8 cellular contexts compared by ENCODE assay signal in genomic region chr16:85316321-85316919, GRCh38.
DNase-seq lines count a peak whose midpoint lies in the region; ATAC-seq, FAIRE-seq and TF ChIP-seq lines count a peak whose summit lies in the region.

No MANE protein-coding gene starts in this region.

- TF ChIP-seq POLR2A in K562 (conservative IDR thresholded peaks at IDR 0.05) = no peak
- TF ChIP-seq POLR2A in GM18505 (IDR thresholded peaks at IDR 0.05; ENCODE audit: borderline replicate concordance, extremely low read depth, insufficient read depth, insufficient read length) = no peak

- BruUV-seq in K562 (replicated peaks; lab: Mats Ljungman, UMichigan) = no TSS peak

- no peak overlapping the region for H3K9ac ChIP-seq in DND-41 (ENCODE audit: low read depth, low read length)
- H3K9ac ChIP-seq in K562 (ENCODE audit: insufficient read depth in 1 of 2, low read depth in 2 of 2, low read length in 2 of 2) = peak overlapping the region in 1 of 2 experiments; percentile 59; a peak in 1 of 4 replicates

- H3K4me3 ChIP-seq in DND-41 (ENCODE audit: low read depth in 1 of 2, low read length in 2 of 2) (no peak overlapping the region), SJCRH30 (no peak overlapping the region), K562 (no peak overlapping the region)

- H3K79me2 ChIP-seq in DND-41 (ENCODE audit: insufficient read depth, low read length) (no peaks in the 10 kb centered on the region), K562 (ENCODE audit: control insufficient read depth, insufficient read depth, low read length) (peaks cover 7% of the 10 kb centered on the region; the same call in 2 of the 3 replicates)

- TF ChIP-seq RAD21 in K562 (CRISPR knock-in tag; conservative IDR thresholded peaks at IDR 0.05 in 1 of 2, IDR thresholded peaks at IDR 0.05 in 1 of 2) = peak; percentile 85 to 94

- WGBS in K562 (ENCODE audit: insufficient coverage, low coverage, missing lambda C conversion rate) = 25% methylated on average over 19 of the region's 19 CpGs

- POLR2A ChIA-PET in K562 (lab: Yijun Ruan, JAX) = interaction anchor here (1.0 kb wide), 1 partner anchor 8 kb away, joined by 4 read pairs; no protein-coding TSS in a partner anchor

- no peaks in the 10 kb centered on the region for H3K9me3 ChIP-seq in DND-41 (ENCODE audit: insufficient read depth, low read length, severe bottlenecking)
- no peaks in the 10 kb centered on the region for H3K9me3 ChIP-seq in SJCRH30 (replicated peaks)
- H3K9me3 ChIP-seq in K562 (replicated peaks; ENCODE audit: control insufficient read depth, insufficient read depth, low read depth, low read length) = no peaks in the 10 kb centered on the region

- TF ChIP-seq CTCF in DND-41 (IDR thresholded peaks at IDR 0.05; ENCODE audit: borderline replicate concordance, extremely low read depth, low read length, poor library complexity, severe bottlenecking) = peak; percentile 85
- peak; percentile 95 to 99 (median 98) for TF ChIP-seq CTCF in K562 (IDR thresholded peaks at IDR 0.05 in 2 of 3, conservative IDR thresholded peaks at IDR 0.05 in 1 of 3; ENCODE audit: insufficient read depth in 2 of 3, low read depth in 1 of 3, low read length in 3 of 3)

- H3K4me2 ChIP-seq in DND-41 (ENCODE audit: insufficient read depth, low read length) (no peak overlapping the region), K562 (ENCODE audit: insufficient read depth, low read length) (peak overlapping the region; percentile 62; the same call in 1 of the 2 replicates)

- intact Hi-C loops in K562 (cut with micrococcal nuclease) = loop anchor here (2.0 to 5.0 kb wide), 2 partner anchors 14 to 76 kb away; no protein-coding TSS in a partner anchor

- H3K27me3 ChIP-seq in DND-41 (ENCODE audit: insufficient read depth, low read length, poor library complexity) = no peaks in the 10 kb centered on the region
- no peaks in the 10 kb centered on the region for H3K27me3 ChIP-seq in SJCRH30
- no peaks in the 10 kb centered on the region for H3K27me3 ChIP-seq in K562 (ENCODE audit: control insufficient read depth in 2 of 2, insufficient read depth in 2 of 2, low read length in 2 of 2)

- peak; percentile 57 for DNase-seq in DND-41
- peak; percentile 97 for DNase-seq in HuH-7 (ENCODE audit: low spot score)
- peak; percentile 43 to 65 for DNase-seq in SJCRH30
- peak; percentile 92 to 97 (median 96) for DNase-seq in K562 (ENCODE audit: extremely low read depth in 1 of 4, low spot score in 3 of 4)
- DNase-seq in islet precursor cell = peak; percentile 90
- DNase-seq in stimulated activated CD4-positive, alpha-beta T cell treated with anti-CD3 and anti-CD28 coated beads, Interleukin-4, amount 100 ng/mL, for 48 hours (ENCODE audit: low read depth in 2 of 2) = peak; percentile 46 to 50

- H2AFZ ChIP-seq in DND-41 (ENCODE audit: low read depth, low read length) (no peak overlapping the region), K562 (ENCODE audit: low read depth, low read length) (peak overlapping the region; percentile 54; the same call in 1 of the 2 replicates)

- in situ Hi-C loops in K562 (cut with MboI) = no loop called here

- peaks cover 3% of the 10 kb centered on the region; the same call in 1 of the 2 replicates for H4K20me1 ChIP-seq in DND-41 (ENCODE audit: insufficient read depth, low read length)
- H4K20me1 ChIP-seq in K562 (replicated peaks; ENCODE audit: control insufficient read depth, insufficient read depth, low read length) = no peaks in the 10 kb centered on the region; the same call in 1 of the 2 replicates

- H3K27ac ChIP-seq in DND-41 (ENCODE audit: low read length) = no peak overlapping the region
- H3K27ac ChIP-seq in SJCRH30 = no peak overlapping the region
- no peak overlapping the region for H3K27ac ChIP-seq in K562 (ENCODE audit: extremely low read depth, low read depth, low read length)

- H3K9me1 ChIP-seq in K562 (ENCODE audit: control insufficient read depth, insufficient read depth, low read length) = no peaks in the 10 kb centered on the region

- FAIRE-seq in K562 (lab: Jason Lieb, UNC) = peak; percentile 99

- peak; percentile 12; the same call in 1 of the 2 replicates for TF ChIP-seq EP300 in K562 (IDR thresholded peaks at IDR 0.05; ENCODE audit: low read length)

- H3K36me3 ChIP-seq in DND-41 (ENCODE audit: insufficient read depth, low read length) (no peaks in the 10 kb centered on the region), SJCRH30 (no peaks in the 10 kb centered on the region), K562 (ENCODE audit: control insufficient read depth, insufficient read depth, low read length) (no peaks in the 10 kb centered on the region)

- H3K4me1 ChIP-seq in DND-41 (ENCODE audit: insufficient read depth, low read length) (no peaks in the 10 kb centered on the region), SJCRH30 (peaks cover 35% of the 10 kb centered on the region), K562 (replicated peaks in 1 of 2; ENCODE audit: control insufficient read depth in 2 of 2, insufficient read depth in 2 of 2, low read length in 2 of 2) (peaks cover 30 to 77% of the 10 kb centered on the region in 2 experiments)

- CTCF ChIA-PET in K562 (lab: Yijun Ruan, JAX; ENCODE audit: low intra/inter-chr PET ratio) = interaction anchor here (0.6 kb wide), 1 partner anchor 63 kb away, joined by 5 read pairs; no protein-coding TSS in a partner anchor

- ATAC-seq in DND-41 (ENCODE audit: insufficient read depth, low read depth) (peak; percentile 89), K562 (peak; percentile 98), GM18505 (IDR thresholded peaks at IDR 0.05; ENCODE audit: unreplicated experiment) (no peak), GM18909 (IDR thresholded peaks at IDR 0.05; ENCODE audit: poor library complexity, unreplicated experiment) (no peak)

TF ChIP-seq in K562, 482 proteins besides CTCF, POLR2A, EP300 and RAD21 (continues in another document):
- TF ChIP-seq HEY1 (CRISPR knock-in tag; IDR thresholded peaks at IDR 0.05; ENCODE audit: borderline replicate concordance) (no peak), ILF3 (IDR thresholded peaks at IDR 0.05; ENCODE audit: borderline replicate concordance) (no peak), ADNP (tag; IDR thresholded peaks at IDR 0.05) (no peak), LCOR (CRISPR knock-in tag; IDR thresholded peaks at IDR 0.05) (no peak), ZNF717 (CRISPR knock-in tag; IDR thresholded peaks at IDR 0.05) (no peak), CAMTA2 (CRISPR knock-in tag; conservative IDR thresholded peaks at IDR 0.05) (no peak), CTCFL (IDR thresholded peaks at IDR 0.05; ENCODE audit: borderline replicate concordance, insufficient read depth, low read depth, low read length, poor library complexity, severe bottlenecking) (peak; percentile 69), CBX8 (IDR thresholded peaks at IDR 0.05; ENCODE audit: borderline replicate concordance, extremely low read depth, low read depth, low read length, poor library complexity, severe bottlenecking) (no peak), FOXP1 (CRISPR knock-in tag; IDR thresholded peaks at IDR 0.05) (0 out of 2 replicates have a peak, but pooled peaks have one; percentile 24), CHD1 (IDR thresholded peaks at IDR 0.05; ENCODE audit: low read length) (no peak), ZNF436 (CRISPR knock-in tag; IDR thresholded peaks at IDR 0.05) (no peak), MED1 (CRISPR knock-in tag; IDR thresholded peaks at IDR 0.05; ENCODE audit: borderline replicate concordance) (no peak), ZNF134 (CRISPR knock-in tag; conservative IDR thresholded peaks at IDR 0.05) (no peak), HDAC2 (IDR thresholded peaks at IDR 0.05) (no peak)
- TF ChIP-seq, protein P1, sequence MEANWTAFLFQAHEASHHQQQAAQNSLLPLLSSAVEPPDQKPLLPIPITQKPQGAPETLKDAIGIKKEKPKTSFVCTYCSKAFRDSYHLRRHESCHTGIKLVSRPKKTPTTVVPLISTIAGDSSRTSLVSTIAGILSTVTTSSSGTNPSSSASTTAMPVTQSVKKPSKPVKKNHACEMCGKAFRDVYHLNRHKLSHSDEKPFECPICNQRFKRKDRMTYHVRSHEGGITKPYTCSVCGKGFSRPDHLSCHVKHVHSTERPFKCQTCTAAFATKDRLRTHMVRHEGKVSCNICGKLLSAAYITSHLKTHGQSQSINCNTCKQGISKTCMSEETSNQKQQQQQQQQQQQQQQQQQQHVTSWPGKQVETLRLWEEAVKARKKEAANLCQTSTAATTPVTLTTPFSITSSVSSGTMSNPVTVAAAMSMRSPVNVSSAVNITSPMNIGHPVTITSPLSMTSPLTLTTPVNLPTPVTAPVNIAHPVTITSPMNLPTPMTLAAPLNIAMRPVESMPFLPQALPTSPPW (CRISPR knock-in tag; IDR thresholded peaks at IDR 0.05) = peak; percentile 54

Comparison
In these comparisons a context has a peak if more than half of its experiments do, and no peak if none do; other contexts are left out.
1. ATAC-seq: peak in DND-41 (single experiment) and K562 (single experiment); none in GM18505 (single experiment) and GM18909 (single experiment).
2. Peak in every context shown above with its lines, with median percentiles within 50 percentile points of each other: DNase-seq.